Comparison of ENCODE assay signal across 1 cellular context in the genomic region with DNA sequence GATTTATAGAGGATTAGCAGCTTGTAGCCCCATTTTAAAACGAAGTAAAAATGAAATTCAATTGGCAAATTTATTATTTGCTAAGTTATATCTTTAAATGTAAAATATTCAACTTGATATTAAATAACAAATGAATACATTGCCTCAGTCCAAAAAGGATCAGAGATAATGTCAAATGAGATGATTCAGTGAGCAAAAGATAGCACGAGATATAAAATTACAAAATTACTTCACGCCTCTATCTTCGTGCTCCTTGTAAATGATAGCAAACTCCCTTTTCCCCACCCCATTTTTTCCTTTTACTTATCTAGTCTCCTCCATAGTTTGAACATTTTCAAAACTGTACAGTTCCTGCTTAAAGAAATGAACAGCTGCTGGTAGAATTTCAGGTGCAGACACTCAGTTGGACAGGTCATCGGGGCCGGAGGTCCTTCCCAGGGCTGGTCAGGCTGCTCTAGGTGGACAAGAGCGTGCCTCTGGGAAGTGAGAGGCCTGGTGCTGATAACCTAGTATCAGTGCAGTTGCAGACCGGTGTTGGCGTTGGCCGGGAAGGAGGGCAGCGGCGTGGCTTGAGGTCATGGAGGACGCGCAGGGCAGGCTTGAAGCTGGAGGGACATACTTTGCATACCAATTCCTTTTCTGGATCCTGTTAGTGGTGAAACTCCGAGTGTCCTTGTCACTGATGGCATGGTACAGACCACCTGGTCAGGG.
TF ChIP-seq lines count a peak whose summit lies in the region.

No MANE protein-coding gene starts in this region.

TF ChIP-seq in H1, 55 proteins besides CTCF, POLR2A, EP300 and RAD21 (continued from another document):
- TF ChIP-seq BACH1 (IDR thresholded peaks at IDR 0.05; ENCODE audit: low read length) = no peak
- TF ChIP-seq ATF2 (IDR thresholded peaks at IDR 0.05; ENCODE audit: low read length) = no peak
- no peak for TF ChIP-seq TAF7 (optimal IDR thresholded peaks at IDR 0.05; ENCODE audit: borderline replicate concordance, low read depth, low read length)
- TF ChIP-seq GTF2F1 (IDR thresholded peaks at IDR 0.05; ENCODE audit: borderline replicate concordance, low read depth, low read length) = no peak
- TF ChIP-seq CHD1 (IDR thresholded peaks at IDR 0.05; ENCODE audit: low read depth, low read length) = no peak
- TF ChIP-seq CHD7 (IDR thresholded peaks at IDR 0.05; ENCODE audit: insufficient replicate concordance, low read length) = no peak
- TF ChIP-seq TEAD4 (IDR thresholded peaks at IDR 0.05; ENCODE audit: low read depth, low read length) = no peak
- no peak for TF ChIP-seq SUZ12 (IDR thresholded peaks at IDR 0.05; ENCODE audit: low read length)
- no peak for TF ChIP-seq ATF3 (IDR thresholded peaks at IDR 0.05; ENCODE audit: insufficient read depth, low read depth, low read length)
